ENCODE assay signal across 1 cellular context in the genomic region with DNA sequence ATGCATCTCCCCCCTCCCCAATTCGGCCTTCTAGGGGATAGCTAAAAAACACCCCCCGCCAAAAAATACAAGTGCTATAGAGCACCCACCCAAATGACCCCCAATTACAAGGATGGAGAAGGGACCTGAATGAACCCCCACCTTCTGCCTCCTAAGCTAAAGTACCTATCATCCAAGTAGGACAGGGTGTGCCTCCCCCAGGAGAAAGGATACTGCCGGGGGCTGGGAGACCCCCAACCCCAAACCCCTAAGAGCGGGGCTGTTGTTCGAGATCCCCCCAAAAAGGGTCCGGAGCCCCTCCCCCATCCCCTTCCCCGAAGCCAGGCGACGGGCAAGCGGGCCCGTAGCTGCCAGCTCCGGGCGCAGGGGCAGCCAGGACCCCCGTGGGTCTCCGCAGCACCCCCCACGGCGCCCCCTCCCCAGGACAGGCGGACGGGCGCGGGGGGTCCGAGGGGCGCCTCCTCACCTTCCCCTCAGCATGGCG.
TF ChIP-seq lines count a peak whose summit lies in the region.

No MANE protein-coding gene starts in this region.

TF ChIP-seq in K562, 482 proteins besides CTCF, POLR2A, EP300 and RAD21 (continued from another document and continues in another):
- TF ChIP-seq, protein P1, sequence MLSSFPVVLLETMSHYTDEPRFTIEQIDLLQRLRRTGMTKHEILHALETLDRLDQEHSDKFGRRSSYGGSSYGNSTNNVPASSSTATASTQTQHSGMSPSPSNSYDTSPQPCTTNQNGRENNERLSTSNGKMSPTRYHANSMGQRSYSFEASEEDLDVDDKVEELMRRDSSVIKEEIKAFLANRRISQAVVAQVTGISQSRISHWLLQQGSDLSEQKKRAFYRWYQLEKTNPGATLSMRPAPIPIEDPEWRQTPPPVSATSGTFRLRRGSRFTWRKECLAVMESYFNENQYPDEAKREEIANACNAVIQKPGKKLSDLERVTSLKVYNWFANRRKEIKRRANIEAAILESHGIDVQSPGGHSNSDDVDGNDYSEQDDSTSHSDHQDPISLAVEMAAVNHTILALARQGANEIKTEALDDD (IDR thresholded peaks at IDR 0.05): no peak
- no peak for TF ChIP-seq RBM15 (IDR thresholded peaks at IDR 0.05; ENCODE audit: insufficient read depth, low read length)
- TF ChIP-seq FOSL1 (tag; conservative IDR thresholded peaks at IDR 0.05): no peak
- TF ChIP-seq NCOA6 (IDR thresholded peaks at IDR 0.05): no peak
- peak; percentile 40; the same call in 1 of the 2 replicates for TF ChIP-seq HNRNPL (IDR thresholded peaks at IDR 0.05; ENCODE audit: low read depth, low read length)
- no peak for TF ChIP-seq POLR2AphosphoS2 (IDR thresholded peaks at IDR 0.05; ENCODE audit: low read length)
- TF ChIP-seq RB1 (IDR thresholded peaks at IDR 0.05; ENCODE audit: low read depth): peak; percentile 46; the same call in 1 of the 2 replicates
- no peak; the same call in 1 of the 2 replicates for TF ChIP-seq BRD4 (IDR thresholded peaks at IDR 0.05)
- TF ChIP-seq ARHGAP35 (IDR thresholded peaks at IDR 0.05; ENCODE audit: partially characterized antibody): no peak
- TF ChIP-seq, protein P2, sequence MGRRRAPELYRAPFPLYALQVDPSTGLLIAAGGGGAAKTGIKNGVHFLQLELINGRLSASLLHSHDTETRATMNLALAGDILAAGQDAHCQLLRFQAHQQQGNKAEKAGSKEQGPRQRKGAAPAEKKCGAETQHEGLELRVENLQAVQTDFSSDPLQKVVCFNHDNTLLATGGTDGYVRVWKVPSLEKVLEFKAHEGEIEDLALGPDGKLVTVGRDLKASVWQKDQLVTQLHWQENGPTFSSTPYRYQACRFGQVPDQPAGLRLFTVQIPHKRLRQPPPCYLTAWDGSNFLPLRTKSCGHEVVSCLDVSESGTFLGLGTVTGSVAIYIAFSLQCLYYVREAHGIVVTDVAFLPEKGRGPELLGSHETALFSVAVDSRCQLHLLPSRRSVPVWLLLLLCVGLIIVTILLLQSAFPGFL (CRISPR knock-in tag; IDR thresholded peaks at IDR 0.05): no peak
- TF ChIP-seq KDM5B (IDR thresholded peaks at IDR 0.05; ENCODE audit: insufficient replicate concordance, low read depth, low read length): peak; percentile 34
- TF ChIP-seq ZNF717 (CRISPR knock-in tag; IDR thresholded peaks at IDR 0.05): no peak
- TF ChIP-seq GATA2 (CRISPR knock-in tag; IDR thresholded peaks at IDR 0.05): no peak
- no peak for TF ChIP-seq IRF2 (CRISPR knock-in tag; IDR thresholded peaks at IDR 0.05)
- TF ChIP-seq MAFK (IDR thresholded peaks at IDR 0.05; ENCODE audit: low read length): no peak
- no peak for TF ChIP-seq SETDB1 (IDR thresholded peaks at IDR 0.05; ENCODE audit: low read length)
- no peak for TF ChIP-seq ZNF324 (CRISPR knock-in tag; IDR thresholded peaks at IDR 0.05)
- TF ChIP-seq TEAD2 (tag; IDR thresholded peaks at IDR 0.05): no peak
- TF ChIP-seq CCNT2 (IDR thresholded peaks at IDR 0.05; ENCODE audit: borderline replicate concordance, extremely low read depth, insufficient read length, low read depth, low read length): peak; percentile 66
- TF ChIP-seq PHTF2 (CRISPR knock-in tag; IDR thresholded peaks at IDR 0.05): no peak
- TF ChIP-seq, protein P3, sequence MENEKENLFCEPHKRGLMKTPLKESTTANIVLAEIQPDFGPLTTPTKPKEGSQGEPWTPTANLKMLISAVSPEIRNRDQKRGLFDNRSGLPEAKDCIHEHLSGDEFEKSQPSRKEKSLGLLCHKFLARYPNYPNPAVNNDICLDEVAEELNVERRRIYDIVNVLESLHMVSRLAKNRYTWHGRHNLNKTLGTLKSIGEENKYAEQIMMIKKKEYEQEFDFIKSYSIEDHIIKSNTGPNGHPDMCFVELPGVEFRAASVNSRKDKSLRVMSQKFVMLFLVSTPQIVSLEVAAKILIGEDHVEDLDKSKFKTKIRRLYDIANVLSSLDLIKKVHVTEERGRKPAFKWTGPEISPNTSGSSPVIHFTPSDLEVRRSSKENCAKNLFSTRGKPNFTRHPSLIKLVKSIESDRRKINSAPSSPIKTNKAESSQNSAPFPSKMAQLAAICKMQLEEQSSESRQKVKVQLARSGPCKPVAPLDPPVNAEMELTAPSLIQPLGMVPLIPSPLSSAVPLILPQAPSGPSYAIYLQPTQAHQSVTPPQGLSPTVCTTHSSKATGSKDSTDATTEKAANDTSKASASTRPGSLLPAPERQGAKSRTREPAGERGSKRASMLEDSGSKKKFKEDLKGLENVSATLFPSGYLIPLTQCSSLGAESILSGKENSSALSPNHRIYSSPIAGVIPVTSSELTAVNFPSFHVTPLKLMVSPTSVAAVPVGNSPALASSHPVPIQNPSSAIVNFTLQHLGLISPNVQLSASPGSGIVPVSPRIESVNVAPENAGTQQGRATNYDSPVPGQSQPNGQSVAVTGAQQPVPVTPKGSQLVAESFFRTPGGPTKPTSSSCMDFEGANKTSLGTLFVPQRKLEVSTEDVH (IDR thresholded peaks at IDR 0.05; ENCODE audit: low read depth, partially characterized antibody): no peak
- no peak for TF ChIP-seq ZNF12 (CRISPR knock-in tag; IDR thresholded peaks at IDR 0.05)
- TF ChIP-seq, protein P4, sequence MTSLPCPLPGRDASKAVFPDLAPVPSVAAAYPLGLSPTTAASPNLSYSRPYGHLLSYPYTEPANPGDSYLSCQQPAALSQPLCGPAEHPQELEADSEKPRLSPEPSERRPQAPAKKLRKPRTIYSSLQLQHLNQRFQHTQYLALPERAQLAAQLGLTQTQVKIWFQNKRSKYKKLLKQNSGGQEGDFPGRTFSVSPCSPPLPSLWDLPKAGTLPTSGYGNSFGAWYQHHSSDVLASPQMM (CRISPR knock-in tag; IDR thresholded peaks at IDR 0.05): no peak
- TF ChIP-seq PCBP1 (IDR thresholded peaks at IDR 0.05; ENCODE audit: low read depth, low read length, poor library complexity, severe bottlenecking): peak; percentile 98
- TF ChIP-seq ZNF75A (CRISPR knock-in tag; IDR thresholded peaks at IDR 0.05): no peak
- TF ChIP-seq PHF8 (IDR thresholded peaks at IDR 0.05; ENCODE audit: borderline replicate concordance, low read length): no peak
- no peak for TF ChIP-seq E4F1 (CRISPR knock-in tag; IDR thresholded peaks at IDR 0.05; ENCODE audit: borderline replicate concordance)
- TF ChIP-seq BCL6 (CRISPR knock-in tag; IDR thresholded peaks at IDR 0.05): no peak
- TF ChIP-seq ZBTB33 (CRISPR knock-in tag; IDR thresholded peaks at IDR 0.05): 0 out of 2 replicates have a peak, but pooled peaks have one; percentile 9
- TF ChIP-seq MCM2 (IDR thresholded peaks at IDR 0.05; ENCODE audit: low read depth): no peak
- TF ChIP-seq CHCHD3 (CRISPR knock-in tag; IDR thresholded peaks at IDR 0.05): no peak
- no peak for TF ChIP-seq ATF1 (CRISPR knock-in tag; IDR thresholded peaks at IDR 0.05)
- TF ChIP-seq ATF1 (tag; IDR thresholded peaks at IDR 0.05): no peak
- TF ChIP-seq HMGXB4 (CRISPR knock-in tag; IDR thresholded peaks at IDR 0.05): no peak
- TF ChIP-seq AFF4 (CRISPR knock-in tag; IDR thresholded peaks at IDR 0.05): no peak
- no peak for TF ChIP-seq TCF15 (CRISPR knock-in tag; IDR thresholded peaks at IDR 0.05)
- TF ChIP-seq RBM22 (IDR thresholded peaks at IDR 0.05; ENCODE audit: low read depth, low read length, poor library complexity, severe bottlenecking): peak; percentile 92
- no peak for TF ChIP-seq ZNF398 (CRISPR knock-in tag; IDR thresholded peaks at IDR 0.05)
- TF ChIP-seq ZKSCAN8 (CRISPR knock-in tag; IDR thresholded peaks at IDR 0.05): no peak; the same call in 1 of the 2 replicates
- no peak for TF ChIP-seq ZNF764 (CRISPR knock-in tag; IDR thresholded peaks at IDR 0.05; ENCODE audit: low read depth)
- no peak for TF ChIP-seq NCOR1 (IDR thresholded peaks at IDR 0.05)
- TF ChIP-seq, protein P5, sequence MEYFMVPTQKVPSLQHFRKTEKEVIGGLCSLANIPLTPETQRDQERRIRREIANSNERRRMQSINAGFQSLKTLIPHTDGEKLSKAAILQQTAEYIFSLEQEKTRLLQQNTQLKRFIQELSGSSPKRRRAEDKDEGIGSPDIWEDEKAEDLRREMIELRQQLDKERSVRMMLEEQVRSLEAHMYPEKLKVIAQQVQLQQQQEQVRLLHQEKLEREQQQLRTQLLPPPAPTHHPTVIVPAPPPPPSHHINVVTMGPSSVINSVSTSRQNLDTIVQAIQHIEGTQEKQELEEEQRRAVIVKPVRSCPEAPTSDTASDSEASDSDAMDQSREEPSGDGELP (CRISPR knock-in tag; IDR thresholded peaks at IDR 0.05; ENCODE audit: borderline replicate concordance): no peak
